In the genomic region with DNA sequence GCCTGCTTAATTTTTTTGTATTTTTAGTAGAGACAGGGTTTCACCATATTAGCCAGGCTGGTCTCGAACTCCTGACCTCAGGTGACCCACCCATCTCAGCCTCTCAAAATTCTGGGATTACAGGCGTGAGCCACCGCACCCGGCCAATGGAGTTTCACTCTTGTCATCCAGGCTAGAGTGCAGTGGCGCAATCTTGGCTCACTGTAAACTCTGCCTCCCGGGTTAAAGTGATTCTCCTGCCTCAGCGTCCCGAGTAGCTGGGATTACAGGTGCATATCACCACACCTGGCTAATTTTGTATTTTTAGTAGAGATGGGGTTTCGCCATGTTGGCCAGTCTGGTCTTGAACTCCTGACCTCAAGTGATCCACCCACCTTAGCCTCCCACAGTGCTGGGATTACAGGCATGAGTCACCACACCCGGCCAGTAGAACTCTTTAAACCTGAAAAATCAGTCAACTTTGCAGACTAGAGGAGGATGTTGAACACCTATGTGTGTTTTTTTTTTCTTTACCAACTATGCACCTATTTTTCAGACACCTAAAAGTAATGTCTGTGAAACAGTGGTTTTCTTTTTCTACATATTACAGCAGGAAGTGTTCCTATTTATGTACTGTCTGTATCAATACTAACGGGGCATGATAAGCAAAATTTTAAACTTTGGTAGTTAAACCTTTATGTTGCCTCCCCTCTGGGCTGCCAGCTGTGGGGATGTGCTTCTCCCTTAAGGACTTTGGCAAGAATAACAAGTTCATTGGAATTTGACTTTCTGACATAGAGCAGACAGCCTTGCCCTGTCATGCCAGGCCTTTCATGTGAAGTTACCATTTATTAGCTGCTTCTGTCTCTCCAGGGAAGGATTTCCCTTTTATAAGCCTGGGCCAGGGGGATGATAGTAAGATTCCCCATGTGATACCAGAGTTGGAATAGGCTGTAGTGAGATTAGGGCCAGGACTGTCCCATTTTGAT, we compare ENCODE assay signal across 13 cellular contexts. TPM values are rescaled to one million over a fixed set of nuclear protein-coding genes. Genes with fewer than 3 reads are reported as not detected.
DNase-seq lines count a peak whose midpoint lies in the region; ATAC-seq, FAIRE-seq and TF ChIP-seq lines count a peak whose summit lies in the region.
"Had no signal": no experiment of that assay in that cellular context is flagged by ENCODE, and none has a peak within 500 bp of the region (broad histone marks: within the 10 kb centered on the region; RNA-seq: fewer than 3 reads in every experiment).

No MANE protein-coding gene starts in this region.

- no peak overlapping the region for H3K4me3 ChIP-seq in GM23248
- no peak overlapping the region for H3K4me3 ChIP-seq in fibroblast of villous mesenchyme (ENCODE audit: low read depth, low read length)
- no peak overlapping the region for H3K4me3 ChIP-seq in sigmoid colon
- no peak overlapping the region for H3K4me3 ChIP-seq in dorsolateral prefrontal cortex
- H3K4me3 ChIP-seq: lung had no signal

- H3K4me1 ChIP-seq in GM23248 (ENCODE audit: insufficient read depth) (peaks cover 29% of the 10 kb centered on the region), sigmoid colon (peaks cover 0 to 58% (median 52%) of the 10 kb centered on the region in 4 donors)

- intact Hi-C loops in activated CD4-positive, alpha-beta memory T cell treated with anti-CD3 and anti-CD28 coated beads for 36 hours (cut with micrococcal nuclease): loop anchor here (5.0 kb wide), 2 partner anchors 41 to 166 kb away; partner anchors contain the start of gene QRICH1
- intact Hi-C loops in sigmoid colon (cut with DNase I): no loop called here
- intact Hi-C loops in dorsolateral prefrontal cortex (cut with DNase I): no loop called here

- H3K4me3 Mint-ChIP-seq in activated CD4-positive, alpha-beta memory T cell treated with anti-CD3 and anti-CD28 coated beads for 36 hours: peak overlapping the region; percentile 43
- H3K4me3 Mint-ChIP-seq: WTC11 had no signal

- peaks cover 48% of the 10 kb centered on the region for H3K36me3 Mint-ChIP-seq in activated CD4-positive, alpha-beta memory T cell treated with anti-CD3 and anti-CD28 coated beads for 36 hours

- H3K9me3 Mint-ChIP-seq in activated CD4-positive, alpha-beta memory T cell treated with anti-CD3 and anti-CD28 coated beads for 36 hours: no peaks in the 10 kb centered on the region
- H3K9me3 Mint-ChIP-seq: WTC11 had no signal

- peaks cover 100% of the 10 kb centered on the region for H3K79me2 ChIP-seq in GM23248 (ENCODE audit: insufficient read depth)

- H3K27ac Mint-ChIP-seq in activated CD4-positive, alpha-beta memory T cell treated with anti-CD3 and anti-CD28 coated beads for 36 hours: peak overlapping the region; percentile 88
- H3K27ac Mint-ChIP-seq: WTC11 had no signal

- ATAC-seq in HG02973 (IDR thresholded peaks at IDR 0.05; ENCODE audit: unreplicated experiment) (no peak), HG03108 (IDR thresholded peaks at IDR 0.05; ENCODE audit: unreplicated experiment) (no peak)
- ATAC-seq: WTC11 had no signal

- H3K4me2 ChIP-seq in GM23248 (ENCODE audit: unreplicated experiment): peak overlapping the region; percentile 4

- H2AFZ ChIP-seq in GM23248: no peak overlapping the region

- peak overlapping the region; percentile 28 for H3K27ac ChIP-seq in GM23248
- peak overlapping the region in 3 of 4 donors; percentile 52 to 57 (median 57) for H3K27ac ChIP-seq in sigmoid colon
- H3K27ac ChIP-seq in dorsolateral prefrontal cortex: no peak overlapping the region

- H3K36me3 ChIP-seq in GM23248 (ENCODE audit: low read depth) (peaks cover 3% of the 10 kb centered on the region), sigmoid colon (peaks cover 4 to 49% (median 10%) of the 10 kb centered on the region in 4 donors)

- peaks cover 32% of the 10 kb centered on the region for H3F3A ChIP-seq in GM23248 (ENCODE audit: insufficient read depth)

- H3K9me3 ChIP-seq in GM23248 (ENCODE audit: low read depth) (no peaks in the 10 kb centered on the region), sigmoid colon (no peaks in the 10 kb centered on the region)

- WGBS in GM23248 (ENCODE audit: low coverage in 1 of 2, low lambda C conversion rate in 2 of 2, missing lambda C conversion rate in 2 of 2), 2 experiments: 79 to 83% methylated on average over 11 of the region's 11 CpGs
- WGBS in sigmoid colon, 2 donors: 77 to 82% methylated on average over 11 of the region's 11 CpGs

- DNase-seq in GM23248 (peak; percentile 34), fibroblast of villous mesenchyme (ENCODE audit: low read depth) (peak; percentile 77), sigmoid colon (no peak), HTR-8/SVneo (ENCODE audit: insufficient read length, low spot score) (no peak), dorsolateral prefrontal cortex (no peak)
- peak; percentile 68 for DNase-seq in activated CD4-positive, alpha-beta memory T cell treated with anti-CD3 and anti-CD28 coated beads for 36 hours
- DNase-seq: dermis blood vessel endothelial cell, NCI-H69 had no signal

- TF ChIP-seq CTCF in fibroblast of villous mesenchyme (IDR thresholded peaks at IDR 0.05; ENCODE audit: insufficient read depth, low read depth, low read length) (no peak), sigmoid colon (IDR thresholded peaks at IDR 0.05) (no peak), dorsolateral prefrontal cortex (IDR thresholded peaks at IDR 0.05 in 54 of 56, conservative IDR thresholded peaks at IDR 0.05 in 2 of 56; ENCODE audit: low read depth in 1 of 56, partially characterized antibody in 56 of 56) (no peak)

- no peak for TF ChIP-seq POLR2A in sigmoid colon (IDR thresholded peaks at IDR 0.05)

- H3K4me1 Mint-ChIP-seq in activated CD4-positive, alpha-beta memory T cell treated with anti-CD3 and anti-CD28 coated beads for 36 hours (ENCODE audit: low read depth): peaks cover 63% of the 10 kb centered on the region

- peaks cover 30% of the 10 kb centered on the region; the same call in 1 of the 2 replicates for H4K20me1 ChIP-seq in GM23248 (ENCODE audit: insufficient read depth)

- TF ChIP-seq EP300 in sigmoid colon (IDR thresholded peaks at IDR 0.05): peak in 1 of 4 donors; percentile 10

- no peak for FAIRE-seq in HTR-8/SVneo (lab: Jason Lieb, UNC)
- FAIRE-seq: H54 had no signal

- H3K27me3 ChIP-seq in GM23248 (replicated peaks; ENCODE audit: insufficient read depth): no peaks in the 10 kb centered on the region
- no peaks in the 10 kb centered on the region for H3K27me3 ChIP-seq in sigmoid colon
- H3K27me3 ChIP-seq in dorsolateral prefrontal cortex: no peaks in the 10 kb centered on the region

- CTCF ChIA-PET in activated CD4-positive, alpha-beta memory T cell treated with anti-CD3 and anti-CD28 coated beads for 36 hours (lab: Charles Lee): interaction anchor here (1.7 kb wide), 1 partner anchor 8 kb away, joined by 13 read pairs; the partner anchor contains the start of gene ARIH2

- no peaks in the 10 kb centered on the region for H3K27me3 Mint-ChIP-seq in activated CD4-positive, alpha-beta memory T cell treated with anti-CD3 and anti-CD28 coated beads for 36 hours

- POLR2A ChIA-PET in activated CD4-positive, alpha-beta memory T cell treated with anti-CD3 and anti-CD28 coated beads for 36 hours (lab: Charles Lee): interaction anchor here (5.9 kb wide), 1 partner anchor 8 kb away, joined by 56 read pairs; the partner anchor contains the start of gene ARIH2

- no peak overlapping the region for H3K9ac ChIP-seq in GM23248

- in situ Hi-C loops in GM23248 (cut with MboI): no loop called here

- no peaks in the 10 kb centered on the region for H3K9me2 ChIP-seq in GM23248 (ENCODE audit: insufficient read depth)

RNA-seq across cellular contexts. Expression of gene ARIH2, which starts 8.1 kb away (rescaled TPM):
- total RNA-seq in GM23248 (2014; rRNA removed; shearing (Covaris generic)): 80.8 and 102 TPM in 2 replicates
- polyA plus RNA-seq in GM23248 (2016; fragmentation: Nextera tagmentation; extraction: Ambion mirVana): 48.4 and 59.7 TPM in 2 replicates
- total RNA-seq in activated CD4-positive, alpha-beta memory T cell treated with anti-CD3 and anti-CD28 coated beads for 36 hours: 100 to 1,000 TPM; 109 to 130 TPM
- total RNA-seq in fibroblast of villous mesenchyme: 69.6 and 87.2 TPM in 2 replicates
- total RNA-seq in sigmoid colon: 100 to 1,000 TPM in 3 of 4 donors, 10 to 100 TPM in 1; 94.9 to 165 (median 116) TPM
- polyA plus RNA-seq in sigmoid colon: 10 to 100 TPM; 33.0 to 53.7 (median 45.1) TPM
- 100 to 1,000 TPM in 116 of 120 experiments, 10 to 100 TPM in 4; 88.9 to 207 (median 127) TPM for total RNA-seq in dorsolateral prefrontal cortex

RNA-seq across cellular contexts. Expression of gene SLC25A20, which starts 28.0 kb away (rescaled TPM):
- 22.0 and 26.2 TPM in 2 replicates for total RNA-seq in GM23248 (2014; rRNA removed; shearing (Covaris generic))
- polyA plus RNA-seq in GM23248 (2016; fragmentation: Nextera tagmentation; extraction: Ambion mirVana): 20.3 and 21.0 TPM in 2 replicates
- 10 to 100 TPM; 16.7 to 18.2 TPM for total RNA-seq in activated CD4-positive, alpha-beta memory T cell treated with anti-CD3 and anti-CD28 coated beads for 36 hours
- 14.5 and 20.7 TPM in 2 replicates for total RNA-seq in fibroblast of villous mesenchyme
- 10 to 100 TPM; 18.2 to 29.1 (median 20.8) TPM for total RNA-seq in sigmoid colon
- 10 to 100 TPM; 30.6 to 65.2 (median 39.7) TPM for polyA plus RNA-seq in sigmoid colon
- 10 to 100 TPM in 76 of 120 experiments, 1 to 10 TPM in 44; 6.2 to 24.2 (median 11.2) TPM for total RNA-seq in dorsolateral prefrontal cortex

Comparison
In these comparisons a context has a peak if more than half of its experiments do, and no peak if none do; other contexts are left out.
1. DNase-seq: peak in GM23248 (single experiment), activated CD4-positive, alpha-beta memory T cell treated with anti-CD3 and anti-CD28 coated beads for 36 hours (single experiment) and fibroblast of villous mesenchyme (single experiment); none in sigmoid colon (single experiment), HTR-8/SVneo (single experiment) and dorsolateral prefrontal cortex (0 of 10).
2. H3K27ac ChIP-seq: peak in GM23248 (single experiment) and sigmoid colon (3 of 4); none in dorsolateral prefrontal cortex (0 of 59).